In genomic region chrX:18650662-18651061, GRCh38 we compare ENCODE assay signal across 25 cellular contexts. TPM values are rescaled to one million over a fixed set of nuclear protein-coding genes. Genes with fewer than 3 reads are reported as not detected.
DNase-seq lines count a peak whose midpoint lies in the region; ATAC-seq, FAIRE-seq and TF ChIP-seq lines count a peak whose summit lies in the region.
"Had no signal": no experiment of that assay in that cellular context is flagged by ENCODE, and none has a peak within 500 bp of the region (broad histone marks: within the 10 kb centered on the region; RNA-seq: fewer than 3 reads in every experiment).

No MANE protein-coding gene starts in this region.

- H3K27ac ChIP-seq in K562 (ENCODE audit: extremely low read depth, low read depth, low read length): no peak overlapping the region
- H3K27ac ChIP-seq in thyroid gland: peak overlapping the region; percentile 73 to 86 (median 76)
- H3K27ac ChIP-seq in body of pancreas: no peak overlapping the region
- H3K27ac ChIP-seq: BLaER1, HL-60 had no signal

- POLR2A ChIA-PET in Caco-2 (lab: Charles Lee) (no interaction called here), K562 (lab: Yijun Ruan, JAX) (no interaction called here)

- intact Hi-C loops in Caco-2 (cut with micrococcal nuclease; ENCODE audit: unreplicated experiment): no loop called here
- intact Hi-C loops in K562 (cut with micrococcal nuclease): no loop called here
- intact Hi-C loops in thyroid gland (cut with DNase I): no loop called here
- intact Hi-C loops in body of pancreas (cut with DNase I): no loop called here
- intact Hi-C loops in posterior vena cava (cut with DNase I): no loop called here

- TF ChIP-seq POLR2A in K562 (conservative IDR thresholded peaks at IDR 0.05) (no peak), thyroid gland (IDR thresholded peaks at IDR 0.05) (no peak), body of pancreas (IDR thresholded peaks at IDR 0.05) (no peak)

- no peak for DNase-seq in Caco-2
- no peak for DNase-seq in K562 (ENCODE audit: extremely low read depth in 1 of 4, low spot score in 3 of 4)
- no peak for DNase-seq in thyroid gland
- no peak for DNase-seq in body of pancreas
- DNase-seq in NK-92 (lab: John Stamatoyannopoulos, UW; ENCODE audit: unreplicated experiment): no peak
- DNase-seq in posterior vena cava (ENCODE audit: low spot score): no peak
- DNase-seq: 8988T; CD4-positive, alpha-beta memory T cell; DMS 273 treated with DMSO at 0.1 percent for 48 hours; DMS53; DND-41; EL; IMR-90 had no signal

- H3K9me3 Mint-ChIP-seq in Caco-2 (ENCODE audit: unreplicated experiment): no peaks in the 10 kb centered on the region

- TF ChIP-seq EP300 in K562 (IDR thresholded peaks at IDR 0.05; ENCODE audit: low read length): no peak

- no peaks in the 10 kb centered on the region for H3K36me3 ChIP-seq in Caco-2 (ENCODE audit: control insufficient read depth, insufficient read depth, low read length)
- H3K36me3 ChIP-seq in K562 (ENCODE audit: control insufficient read depth, insufficient read depth, low read length): no peaks in the 10 kb centered on the region
- no peaks in the 10 kb centered on the region for H3K36me3 ChIP-seq in thyroid gland
- H3K36me3 ChIP-seq in body of pancreas (replicated peaks in 1 of 2; ENCODE audit: insufficient read depth in 1 of 2, low read depth in 2 of 2): no peaks in the 10 kb centered on the region
- H3K36me3 ChIP-seq: BLaER1, HAP-1 had no signal

- no peaks in the 10 kb centered on the region; the same call in 1 of the 2 replicates for H4K20me1 ChIP-seq in K562 (replicated peaks; ENCODE audit: control insufficient read depth, insufficient read depth, low read length)
- H4K20me1 ChIP-seq: BLaER1 had no signal

- CTCF ChIA-PET in Caco-2 (lab: Charles Lee) (no interaction called here), K562 (lab: Yijun Ruan, JAX; ENCODE audit: low intra/inter-chr PET ratio) (no interaction called here)

- H3K4me3 ChIP-seq in Caco-2 (ENCODE audit: low read depth, low read length) (no peak overlapping the region), K562 (no peak overlapping the region), iPS-18c (ENCODE audit: insufficient read depth, low read depth, low read length) (0 out of 2 replicates have a peak overlapping the region, but pooled peaks have one; percentile 2), thyroid gland (replicated peaks in 1 of 3) (no peak overlapping the region), body of pancreas (no peak overlapping the region)
- H3K4me3 ChIP-seq: BLaER1, GM12878, HAP-1 had no signal

- H3K4me2 ChIP-seq in K562 (ENCODE audit: insufficient read depth, low read length): no peak overlapping the region

- peaks cover 6% of the 10 kb centered on the region for H3K4me1 Mint-ChIP-seq in Caco-2 (ENCODE audit: low read depth, unreplicated experiment)
- H3K4me1 Mint-ChIP-seq: CD4-positive, alpha-beta memory T cell had no signal

- no peaks in the 10 kb centered on the region for H3K79me2 ChIP-seq in K562 (ENCODE audit: control insufficient read depth, insufficient read depth, low read length)

- no peak overlapping the region for H3K4me3 Mint-ChIP-seq in Caco-2 (ENCODE audit: unreplicated experiment)
- H3K4me3 Mint-ChIP-seq: CD4-positive, alpha-beta memory T cell had no signal

- no peak for TF ChIP-seq CTCF in Caco-2 (IDR thresholded peaks at IDR 0.05; ENCODE audit: insufficient read depth in 1 of 2, low read depth in 1 of 2, low read length in 1 of 2, severe bottlenecking in 1 of 2, unreplicated experiment in 1 of 2)
- no peak for TF ChIP-seq CTCF in K562 (IDR thresholded peaks at IDR 0.05 in 2 of 3, conservative IDR thresholded peaks at IDR 0.05 in 1 of 3; ENCODE audit: insufficient read depth in 2 of 3, low read depth in 1 of 3, low read length in 3 of 3)
- TF ChIP-seq CTCF in thyroid gland (IDR thresholded peaks at IDR 0.05): no peak
- no peak for TF ChIP-seq CTCF in body of pancreas (IDR thresholded peaks at IDR 0.05)

- peak overlapping the region; percentile 84 for H3K27ac Mint-ChIP-seq in Caco-2 (ENCODE audit: unreplicated experiment)
- H3K27ac Mint-ChIP-seq: CD4-positive, alpha-beta memory T cell had no signal

- H3K9me3 ChIP-seq in Caco-2: no peaks in the 10 kb centered on the region
- H3K9me3 ChIP-seq in K562 (replicated peaks; ENCODE audit: control insufficient read depth, insufficient read depth, low read depth, low read length): no peaks in the 10 kb centered on the region
- peaks cover 3% of the 10 kb centered on the region for H3K9me3 ChIP-seq in iPS-18c (ENCODE audit: control insufficient read depth, insufficient read depth, low read length)
- H3K9me3 ChIP-seq in thyroid gland: no peaks in the 10 kb centered on the region
- H3K9me3 ChIP-seq in body of pancreas: no peaks in the 10 kb centered on the region
- H3K9me3 ChIP-seq: BLaER1, HAP-1 had no signal

- H3K36me3 Mint-ChIP-seq in Caco-2 (ENCODE audit: insufficient read depth, unreplicated experiment): no peaks in the 10 kb centered on the region
- H3K36me3 Mint-ChIP-seq: CD14-positive monocyte; CD4-positive, alpha-beta memory T cell had no signal

- H3K9me1 ChIP-seq in K562 (ENCODE audit: control insufficient read depth, insufficient read depth, low read length): no peaks in the 10 kb centered on the region

- BruUV-seq in Caco-2 (replicated peaks; lab: Mats Ljungman, UMichigan) (no TSS peak), K562 (replicated peaks; lab: Mats Ljungman, UMichigan) (no TSS peak)

- in situ Hi-C loops in K562 (cut with MboI): no loop called here

- no peak overlapping the region for H2AFZ ChIP-seq in K562 (ENCODE audit: low read depth, low read length)

- H3K4me1 ChIP-seq in Caco-2 (peaks cover 11% of the 10 kb centered on the region; the same call in 1 of the 2 replicates), K562 (replicated peaks in 1 of 2; ENCODE audit: control insufficient read depth in 2 of 2, insufficient read depth in 2 of 2, low read length in 2 of 2) (no peaks in the 10 kb centered on the region), thyroid gland (peaks cover 19 to 31% of the 10 kb centered on the region in 2 donors), body of pancreas (no peaks in the 10 kb centered on the region)

- 0% methylated on average over 4 of the region's 6 CpGs for WGBS in K562 (ENCODE audit: insufficient coverage, low coverage, missing lambda C conversion rate)
- 95 to 97% methylated on average over 3 to 6 of the region's 6 CpGs for WGBS in thyroid gland, 2 donors
- 75 to 85% methylated on average over 3 to 4 of the region's 6 CpGs for WGBS in body of pancreas, 2 donors

- H3K27me3 ChIP-seq in Caco-2 (replicated peaks; ENCODE audit: control insufficient read depth, insufficient read depth, low read length) (no peaks in the 10 kb centered on the region), K562 (ENCODE audit: control insufficient read depth in 2 of 2, insufficient read depth in 2 of 2, low read length in 2 of 2) (peaks cover 0 to 21% of the 10 kb centered on the region in 2 experiments; a peak in 2 of 5 replicates), thyroid gland (no peaks in the 10 kb centered on the region), body of pancreas (no peaks in the 10 kb centered on the region)

- FAIRE-seq in K562 (lab: Jason Lieb, UNC): no peak
- FAIRE-seq: GM12878, GM19239 had no signal

- no peaks in the 10 kb centered on the region for H3K27me3 Mint-ChIP-seq in Caco-2 (ENCODE audit: insufficient read depth, unreplicated experiment)
- H3K27me3 Mint-ChIP-seq: CD4-positive, alpha-beta memory T cell had no signal

- H3K9ac ChIP-seq in K562 (ENCODE audit: insufficient read depth in 1 of 2, low read depth in 2 of 2, low read length in 2 of 2): no peak overlapping the region
- H3K9ac ChIP-seq: BLaER1 had no signal

- TF ChIP-seq RAD21 in K562 (CRISPR knock-in tag; conservative IDR thresholded peaks at IDR 0.05 in 1 of 2, IDR thresholded peaks at IDR 0.05 in 1 of 2): no peak

- no peak for ATAC-seq in K562
- no peak for ATAC-seq in body of pancreas
- ATAC-seq: GM12878 had no signal

RNA-seq across cellular contexts. Expression of gene RS1, which starts 21.2 kb away (rescaled TPM):
- total RNA-seq in Caco-2 (2022): 0.09 TPM in 1 of 2 replicates, not detected in the other
- total RNA-seq in K562 (2011; cell fraction: chromatin; rRNA removed; ENCODE audit: low replicate concordance): not detected in 2 replicates
- not detected in 2 replicates for total RNA-seq in K562 (2011; cell fraction: nucleolus; rRNA removed)
- not detected in 2 replicates for total RNA-seq in K562 (2011; cell fraction: nucleoplasm; rRNA removed)
- not detected in 2 replicates for total RNA-seq in K562 (2014; rRNA removed)
- total RNA-seq in K562 (2014; rRNA removed; fragmentation: Illumina TruSeq; extraction: Trizol): not detected in 2 replicates
- total RNA-seq in K562 (2015; rRNA removed; fragmentation: Illumina TruSeq; extraction: Trizol): not detected in 2 replicates
- not detected in 2 replicates for total RNA-seq in K562 (2021)
- polyA plus RNA-seq in K562 (2011; rRNA removed): not detected in 2 replicates
- polyA plus RNA-seq in K562 (2011; cell fraction: cytosol; rRNA removed): not detected in 2 replicates
- polyA plus RNA-seq in K562 (2011; cell fraction: nucleus; rRNA removed): not detected in 2 replicates
- polyA plus RNA-seq in K562 (2012): not detected in 2 replicates
- polyA plus RNA-seq in K562 (2014; fragmentation: Illumina TruSeq; extraction: Trizol): not detected in 2 replicates
- polyA plus RNA-seq in K562 (2014; fragmentation: Nextera tagmentation; extraction: Ambion mirVana): not detected
- not detected in 2 replicates for polyA plus RNA-seq in K562 (2014; rRNA removed)
- polyA minus RNA-seq in K562 (2011; rRNA and poly(A)+ RNA removed): not detected in 2 replicates
- not detected in 2 replicates for polyA minus RNA-seq in K562 (2011; cell fraction: cytosol; rRNA and poly(A)+ RNA removed)
- not detected in 2 replicates for polyA minus RNA-seq in K562 (2011; cell fraction: nucleus; rRNA and poly(A)+ RNA removed)
- under 1 TPM in 1 of 4 donors, not detected in 3; 0.67 TPM for total RNA-seq in thyroid gland
- not detected for total RNA-seq in body of pancreas
- total RNA-seq in posterior vena cava: not detected
- total RNA-seq: A673; CD4-positive, alpha-beta memory T cell; G401; GM12878; H4; HT1080; IMR-90 had no signal
- polyA plus RNA-seq: AG04450; CD14-positive monocyte; CD4-positive, alpha-beta memory T cell; IMR-90 had no signal

RNA-seq across cellular contexts. Expression of gene PPEF1, which starts 56.8 kb away (rescaled TPM):
- total RNA-seq in Caco-2 (2022) (0.54 and 1.5 TPM in 2 replicates), K562 (2014; rRNA removed) (not detected in 2 replicates), K562 (2014; rRNA removed; fragmentation: Illumina TruSeq; extraction: Trizol) (not detected in 2 replicates), K562 (2015; rRNA removed; fragmentation: Illumina TruSeq; extraction: Trizol) (not detected in 2 replicates), K562 (2021) (not detected in 2 replicates), thyroid gland (1 to 10 TPM in 1 of 4 donors, under 1 TPM in 1, not detected in 2; 0.22 to 2.0 TPM), body of pancreas (under 1 TPM in 1 of 2 donors, not detected in 1; 0.78 TPM), posterior vena cava (under 1 TPM in 1 of 2 donors, not detected in 1; 0.24 TPM)
- total RNA-seq in K562 (2011; cell fraction: chromatin; rRNA removed; ENCODE audit: low replicate concordance): not detected in 2 replicates
- not detected in 2 replicates for total RNA-seq in K562 (2011; cell fraction: nucleolus; rRNA removed)
- not detected in 2 replicates for total RNA-seq in K562 (2011; cell fraction: nucleoplasm; rRNA removed)
- polyA plus RNA-seq in K562 (2011; rRNA removed) (not detected in 2 replicates), K562 (2014; fragmentation: Illumina TruSeq; extraction: Trizol) (not detected in 2 replicates), K562 (2014; fragmentation: Nextera tagmentation; extraction: Ambion mirVana) (not detected), K562 (2014; rRNA removed) (not detected in 2 replicates)
- not detected in 2 replicates for polyA plus RNA-seq in K562 (2011; cell fraction: cytosol; rRNA removed)
- not detected in 2 replicates for polyA plus RNA-seq in K562 (2011; cell fraction: nucleus; rRNA removed)
- not detected in 2 replicates for polyA plus RNA-seq in K562 (2012)
- polyA minus RNA-seq in K562 (2011; rRNA and poly(A)+ RNA removed): not detected in 2 replicates
- polyA minus RNA-seq in K562 (2011; cell fraction: cytosol; rRNA and poly(A)+ RNA removed): not detected in 2 replicates
- not detected in 2 replicates for polyA minus RNA-seq in K562 (2011; cell fraction: nucleus; rRNA and poly(A)+ RNA removed)
- total RNA-seq: G401, HT1080, IMR-90 had no signal
- polyA plus RNA-seq: AG04450; CD4-positive, alpha-beta memory T cell; IMR-90 had no signal

Comparison
In these comparisons a context has a peak if more than half of its experiments do, and no peak if none do; other contexts are left out.
1. H3K27ac ChIP-seq: peak in thyroid gland (3 of 3); none in K562 (single experiment) and body of pancreas (0 of 4).